In the genomic region with DNA sequence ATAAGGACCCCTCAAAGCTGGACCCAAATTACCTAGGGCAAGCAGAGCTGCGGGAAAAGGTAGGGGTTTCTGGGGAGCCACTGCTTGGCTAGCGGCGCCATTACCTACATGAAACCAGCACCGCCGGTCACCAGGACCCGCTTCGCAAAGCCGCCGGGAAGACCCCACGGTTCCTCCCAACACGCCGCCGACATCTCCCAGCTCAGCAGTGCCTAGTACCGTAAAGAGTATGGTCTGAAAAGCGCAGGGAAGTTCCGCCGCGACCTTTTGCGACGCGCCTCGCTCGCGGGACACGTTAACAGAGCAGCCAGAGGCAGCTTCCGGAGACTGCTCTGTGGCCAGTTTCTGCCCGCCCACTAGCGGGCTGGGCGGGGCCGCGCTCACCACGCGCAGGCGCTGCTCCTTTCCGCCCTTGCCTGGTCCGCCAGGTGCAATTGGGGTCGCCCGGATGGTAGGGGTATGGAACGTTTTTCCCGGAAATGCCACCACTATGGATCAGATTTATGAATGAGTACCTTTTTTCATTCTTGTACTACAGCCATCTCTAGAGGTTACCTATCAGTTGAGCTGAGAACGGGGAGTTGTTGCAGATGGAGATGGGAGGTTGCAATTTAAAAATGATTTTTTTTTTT, we compare ENCODE assay signal across 1 cellular context.
TF ChIP-seq lines count a peak whose summit lies in the region.

Gene TGDS (minus strand): TSS at position 210 of the 632 bp plus-strand sequence. CDS start 16 bp downstream, at position 194.

TF ChIP-seq in HEK293, 187 proteins besides CTCF, POLR2A, EP300 and RAD21 (continued from another document and continues in another):
- 0 out of 2 replicates have a peak, but pooled peaks have one; percentile 21 for TF ChIP-seq ZNF324 (tag by site-specific recombination; IDR thresholded peaks at IDR 0.05)
- no peak for TF ChIP-seq PBX3 (CRISPR knock-in tag; IDR thresholded peaks at IDR 0.05)
- TF ChIP-seq, protein P1, sequence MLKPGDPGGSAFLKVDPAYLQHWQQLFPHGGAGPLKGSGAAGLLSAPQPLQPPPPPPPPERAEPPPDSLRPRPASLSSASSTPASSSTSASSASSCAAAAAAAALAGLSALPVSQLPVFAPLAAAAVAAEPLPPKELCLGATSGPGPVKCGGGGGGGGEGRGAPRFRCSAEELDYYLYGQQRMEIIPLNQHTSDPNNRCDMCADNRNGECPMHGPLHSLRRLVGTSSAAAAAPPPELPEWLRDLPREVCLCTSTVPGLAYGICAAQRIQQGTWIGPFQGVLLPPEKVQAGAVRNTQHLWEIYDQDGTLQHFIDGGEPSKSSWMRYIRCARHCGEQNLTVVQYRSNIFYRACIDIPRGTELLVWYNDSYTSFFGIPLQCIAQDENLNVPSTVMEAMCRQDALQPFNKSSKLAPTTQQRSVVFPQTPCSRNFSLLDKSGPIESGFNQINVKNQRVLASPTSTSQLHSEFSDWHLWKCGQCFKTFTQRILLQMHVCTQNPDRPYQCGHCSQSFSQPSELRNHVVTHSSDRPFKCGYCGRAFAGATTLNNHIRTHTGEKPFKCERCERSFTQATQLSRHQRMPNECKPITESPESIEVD (tag by site-specific recombination; IDR thresholded peaks at IDR 0.05): no peak
- TF ChIP-seq ZNF501 (tag by site-specific recombination; IDR thresholded peaks at IDR 0.05): peak; percentile 77; the same call in 1 of the 2 replicates
- no peak for TF ChIP-seq BCL11B (tag by site-specific recombination; IDR thresholded peaks at IDR 0.05; ENCODE audit: low read depth)
- peak; percentile 33; the same call in 1 of the 2 replicates for TF ChIP-seq GLIS2 (tag by site-specific recombination; IDR thresholded peaks at IDR 0.05)
- no peak for TF ChIP-seq GLI4 (tag by site-specific recombination; IDR thresholded peaks at IDR 0.05)
- TF ChIP-seq ZNF16 (tag by site-specific recombination; IDR thresholded peaks at IDR 0.05; ENCODE audit: low read depth): no peak
- no peak for TF ChIP-seq ZSCAN5A (tag by site-specific recombination; IDR thresholded peaks at IDR 0.05)
- TF ChIP-seq ZNF600 (tag by site-specific recombination; IDR thresholded peaks at IDR 0.05): peak; percentile 70; the same call in 1 of the 2 replicates
- TF ChIP-seq ZNF449 (tag by site-specific recombination; IDR thresholded peaks at IDR 0.05): no peak
- TF ChIP-seq FEZF1 (tag by site-specific recombination; IDR thresholded peaks at IDR 0.05): peak; percentile 61
- no peak for TF ChIP-seq ZNF596 (tag by site-specific recombination; IDR thresholded peaks at IDR 0.05)
- no peak for TF ChIP-seq KLF1 (tag by site-specific recombination; IDR thresholded peaks at IDR 0.05)
- TF ChIP-seq ZSCAN4 (tag by site-specific recombination; IDR thresholded peaks at IDR 0.05): no peak
- TF ChIP-seq ZFP41 (tag by site-specific recombination; IDR thresholded peaks at IDR 0.05; ENCODE audit: borderline replicate concordance): no peak
- TF ChIP-seq ZFHX2 (tag by site-specific recombination; conservative IDR thresholded peaks at IDR 0.05): peak; percentile 49
- TF ChIP-seq ZNF175 (tag by site-specific recombination; IDR thresholded peaks at IDR 0.05): no peak
- peak; percentile 69 for TF ChIP-seq ZNF341 (tag by site-specific recombination; IDR thresholded peaks at IDR 0.05; ENCODE audit: low read depth)
- TF ChIP-seq ZNF792 (tag by site-specific recombination; IDR thresholded peaks at IDR 0.05): no peak
- TF ChIP-seq, protein P2, sequence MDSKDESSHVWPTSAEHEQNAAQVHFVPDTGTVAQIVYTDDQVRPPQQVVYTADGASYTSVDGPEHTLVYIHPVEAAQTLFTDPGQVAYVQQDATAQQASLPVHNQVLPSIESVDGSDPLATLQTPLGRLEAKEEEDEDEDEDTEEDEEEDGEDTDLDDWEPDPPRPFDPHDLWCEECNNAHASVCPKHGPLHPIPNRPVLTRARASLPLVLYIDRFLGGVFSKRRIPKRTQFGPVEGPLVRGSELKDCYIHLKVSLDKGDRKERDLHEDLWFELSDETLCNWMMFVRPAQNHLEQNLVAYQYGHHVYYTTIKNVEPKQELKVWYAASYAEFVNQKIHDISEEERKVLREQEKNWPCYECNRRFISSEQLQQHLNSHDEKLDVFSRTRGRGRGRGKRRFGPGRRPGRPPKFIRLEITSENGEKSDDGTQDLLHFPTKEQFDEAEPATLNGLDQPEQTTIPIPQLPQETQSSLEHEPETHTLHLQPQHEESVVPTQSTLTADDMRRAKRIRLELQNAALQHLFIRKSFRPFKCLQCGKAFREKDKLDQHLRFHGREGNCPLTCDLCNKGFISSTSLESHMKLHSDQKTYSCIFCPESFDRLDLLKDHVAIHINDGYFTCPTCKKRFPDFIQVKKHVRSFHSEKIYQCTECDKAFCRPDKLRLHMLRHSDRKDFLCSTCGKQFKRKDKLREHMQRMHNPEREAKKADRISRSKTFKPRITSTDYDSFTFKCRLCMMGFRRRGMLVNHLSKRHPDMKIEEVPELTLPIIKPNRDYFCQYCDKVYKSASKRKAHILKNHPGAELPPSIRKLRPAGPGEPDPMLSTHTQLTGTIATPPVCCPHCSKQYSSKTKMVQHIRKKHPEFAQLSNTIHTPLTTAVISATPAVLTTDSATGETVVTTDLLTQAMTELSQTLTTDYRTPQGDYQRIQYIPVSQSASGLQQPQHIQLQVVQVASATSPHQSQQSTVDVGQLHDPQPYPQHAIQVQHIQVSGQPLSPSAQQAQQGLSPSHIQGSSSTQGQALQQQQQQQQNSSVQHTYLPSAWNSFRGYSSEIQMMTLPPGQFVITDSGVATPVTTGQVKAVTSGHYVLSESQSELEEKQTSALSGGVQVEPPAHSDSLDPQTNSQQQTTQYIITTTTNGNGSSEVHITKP (tag by site-specific recombination; IDR thresholded peaks at IDR 0.05): peak; percentile 95
- TF ChIP-seq, protein P3, sequence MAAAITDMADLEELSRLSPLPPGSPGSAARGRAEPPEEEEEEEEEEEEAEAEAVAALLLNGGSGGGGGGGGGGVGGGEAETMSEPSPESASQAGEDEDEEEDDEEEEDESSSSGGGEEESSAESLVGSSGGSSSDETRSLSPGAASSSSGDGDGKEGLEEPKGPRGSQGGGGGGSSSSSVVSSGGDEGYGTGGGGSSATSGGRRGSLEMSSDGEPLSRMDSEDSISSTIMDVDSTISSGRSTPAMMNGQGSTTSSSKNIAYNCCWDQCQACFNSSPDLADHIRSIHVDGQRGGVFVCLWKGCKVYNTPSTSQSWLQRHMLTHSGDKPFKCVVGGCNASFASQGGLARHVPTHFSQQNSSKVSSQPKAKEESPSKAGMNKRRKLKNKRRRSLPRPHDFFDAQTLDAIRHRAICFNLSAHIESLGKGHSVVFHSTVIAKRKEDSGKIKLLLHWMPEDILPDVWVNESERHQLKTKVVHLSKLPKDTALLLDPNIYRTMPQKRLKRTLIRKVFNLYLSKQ (tag by site-specific recombination; IDR thresholded peaks at IDR 0.05; ENCODE audit: borderline replicate concordance): no peak
- TF ChIP-seq SP3 (tag by site-specific recombination; IDR thresholded peaks at IDR 0.05): peak; percentile 72
- no peak for TF ChIP-seq ZNF112 (tag by site-specific recombination; IDR thresholded peaks at IDR 0.05)
- TF ChIP-seq ZNF585B (tag by site-specific recombination; IDR thresholded peaks at IDR 0.05): no peak
- TF ChIP-seq, protein P4, sequence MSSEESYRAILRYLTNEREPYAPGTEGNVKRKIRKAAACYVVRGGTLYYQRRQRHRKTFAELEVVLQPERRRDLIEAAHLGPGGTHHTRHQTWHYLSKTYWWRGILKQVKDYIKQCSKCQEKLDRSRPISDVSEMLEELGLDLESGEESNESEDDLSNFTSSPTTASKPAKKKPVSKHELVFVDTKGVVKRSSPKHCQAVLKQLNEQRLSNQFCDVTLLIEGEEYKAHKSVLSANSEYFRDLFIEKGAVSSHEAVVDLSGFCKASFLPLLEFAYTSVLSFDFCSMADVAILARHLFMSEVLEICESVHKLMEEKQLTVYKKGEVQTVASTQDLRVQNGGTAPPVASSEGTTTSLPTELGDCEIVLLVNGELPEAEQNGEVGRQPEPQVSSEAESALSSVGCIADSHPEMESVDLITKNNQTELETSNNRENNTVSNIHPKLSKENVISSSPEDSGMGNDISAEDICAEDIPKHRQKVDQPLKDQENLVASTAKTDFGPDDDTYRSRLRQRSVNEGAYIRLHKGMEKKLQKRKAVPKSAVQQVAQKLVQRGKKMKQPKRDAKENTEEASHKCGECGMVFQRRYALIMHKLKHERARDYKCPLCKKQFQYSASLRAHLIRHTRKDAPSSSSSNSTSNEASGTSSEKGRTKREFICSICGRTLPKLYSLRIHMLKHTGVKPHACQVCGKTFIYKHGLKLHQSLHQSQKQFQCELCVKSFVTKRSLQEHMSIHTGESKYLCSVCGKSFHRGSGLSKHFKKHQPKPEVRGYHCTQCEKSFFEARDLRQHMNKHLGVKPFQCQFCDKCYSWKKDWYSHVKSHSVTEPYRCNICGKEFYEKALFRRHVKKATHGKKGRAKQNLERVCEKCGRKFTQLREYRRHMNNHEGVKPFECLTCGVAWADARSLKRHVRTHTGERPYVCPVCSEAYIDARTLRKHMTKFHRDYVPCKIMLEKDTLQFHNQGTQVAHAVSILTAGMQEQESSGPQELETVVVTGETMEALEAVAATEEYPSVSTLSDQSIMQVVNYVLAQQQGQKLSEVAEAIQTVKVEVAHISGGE (tag by site-specific recombination; conservative IDR thresholded peaks at IDR 0.05; ENCODE audit: low read depth): peak; percentile 83
- no peak for TF ChIP-seq ZNF155 (tag by site-specific recombination; IDR thresholded peaks at IDR 0.05)
- 0 out of 2 replicates have a peak, but pooled peaks have one; percentile 33 for TF ChIP-seq ZSCAN30 (tag by site-specific recombination; IDR thresholded peaks at IDR 0.05)
- TF ChIP-seq IKZF3 (tag by site-specific recombination; IDR thresholded peaks at IDR 0.05): peak; percentile 15; the same call in 1 of the 2 replicates
- peak; percentile 49 for TF ChIP-seq ZNF629 (tag by site-specific recombination; IDR thresholded peaks at IDR 0.05)
- TF ChIP-seq YY2 (tag by site-specific recombination; IDR thresholded peaks at IDR 0.05): no peak
- TF ChIP-seq, protein P5, sequence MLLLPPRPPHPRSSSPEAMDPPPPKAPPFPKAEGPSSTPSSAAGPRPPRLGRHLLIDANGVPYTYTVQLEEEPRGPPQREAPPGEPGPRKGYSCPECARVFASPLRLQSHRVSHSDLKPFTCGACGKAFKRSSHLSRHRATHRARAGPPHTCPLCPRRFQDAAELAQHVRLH (tag by site-specific recombination; IDR thresholded peaks at IDR 0.05): no peak
- no peak for TF ChIP-seq ZNF707 (tag by site-specific recombination; IDR thresholded peaks at IDR 0.05)
- TF ChIP-seq ZNF549 (tag by site-specific recombination; IDR thresholded peaks at IDR 0.05): no peak
- TF ChIP-seq TRIM28 (IDR thresholded peaks at IDR 0.05; ENCODE audit: borderline replicate concordance, low read length): peak; percentile 67; the same call in 1 of the 2 replicates
- peak; percentile 64; the same call in 1 of the 2 replicates for TF ChIP-seq ZFP37 (tag by site-specific recombination; IDR thresholded peaks at IDR 0.05)
- TF ChIP-seq ZBTB17 (tag by site-specific recombination; IDR thresholded peaks at IDR 0.05): peak; percentile 47; the same call in 1 of the 2 replicates
- peak; percentile 44 for TF ChIP-seq SP7 (tag by site-specific recombination; IDR thresholded peaks at IDR 0.05)
- peak; percentile 83 for TF ChIP-seq KLF9 (tag by site-specific recombination; IDR thresholded peaks at IDR 0.05; ENCODE audit: low read depth)
- no peak for TF ChIP-seq ZNF239 (tag by site-specific recombination; IDR thresholded peaks at IDR 0.05)
- 0 out of 2 replicates have a peak, but pooled peaks have one; percentile 6 for TF ChIP-seq ZNF677 (tag by site-specific recombination; IDR thresholded peaks at IDR 0.05)
- no peak for TF ChIP-seq ZNF433 (tag by site-specific recombination; IDR thresholded peaks at IDR 0.05; ENCODE audit: low read depth)
